ENCODE assay signal across 23 cellular contexts in genomic region chr15:41735033-41735432, GRCh38.
"Had no signal": no experiment of that assay in that cellular context is flagged by ENCODE, and none has a peak within 500 bp of the region (broad histone marks: within the 10 kb centered on the region; RNA-seq: fewer than 3 reads in every experiment).

No MANE protein-coding gene starts in this region.

- H3K9me3 ChIP-seq: pancreas, prostate gland, suprapubic skin, tibial nerve had no signal

- H3K4me1 ChIP-seq: pancreas, prostate gland, suprapubic skin, tibial nerve had no signal

- H3K4me3 ChIP-seq: pancreas, prostate gland, skin epidermis, suprapubic skin, tibial nerve had no signal

- H3K27me3 ChIP-seq: pancreas, suprapubic skin, tibial nerve had no signal

- DNase-seq: head of caudate nucleus; hippocampal formation; kidney glomerular epithelial cell; left cardiac atrium; mammary epithelial cell; mesenchymal stem cell; naive thymus-derived CD8-positive, alpha-beta T cell; nucleus accumbens; pancreas; posterior cingulate gyrus; retina; right cardiac atrium; stimulated activated CD4-positive, alpha-beta T cell treated with anti-CD3 and anti-CD28 coated beads, Interleukin-12 subunit alpha, Interleukin-12 subunit beta, amount 100 ng/mL, for 4 hours; stimulated activated CD4-positive, alpha-beta T cell treated with anti-CD3 and anti-CD28 coated beads, Interleukin-15, amount 100 ng/mL, for 24 hours; stimulated activated CD4-positive, alpha-beta T cell treated with anti-CD3 and anti-CD28 coated beads, Interleukin-4, amount 100 ng/mL, for 24 hours; stimulated activated naive CD4-positive, alpha-beta T cell had no signal

- H3K27ac ChIP-seq: pancreas, prostate gland, skin epidermis, suprapubic skin, tibial nerve had no signal

- ATAC-seq: left cardiac atrium; left lobe of liver; naive thymus-derived CD8-positive, alpha-beta T cell; pancreas; right cardiac atrium; sciatic nerve; stimulated activated effector memory CD8-positive, alpha-beta T cell treated with anti-CD3 and anti-CD28 coated beads, Interleukin-12 subunit alpha, Interleukin-12 subunit beta, amount 100 ng/mL, for 72 hours had no signal
